Comparison of ENCODE assay signal across 1 cellular context in the genomic region with DNA sequence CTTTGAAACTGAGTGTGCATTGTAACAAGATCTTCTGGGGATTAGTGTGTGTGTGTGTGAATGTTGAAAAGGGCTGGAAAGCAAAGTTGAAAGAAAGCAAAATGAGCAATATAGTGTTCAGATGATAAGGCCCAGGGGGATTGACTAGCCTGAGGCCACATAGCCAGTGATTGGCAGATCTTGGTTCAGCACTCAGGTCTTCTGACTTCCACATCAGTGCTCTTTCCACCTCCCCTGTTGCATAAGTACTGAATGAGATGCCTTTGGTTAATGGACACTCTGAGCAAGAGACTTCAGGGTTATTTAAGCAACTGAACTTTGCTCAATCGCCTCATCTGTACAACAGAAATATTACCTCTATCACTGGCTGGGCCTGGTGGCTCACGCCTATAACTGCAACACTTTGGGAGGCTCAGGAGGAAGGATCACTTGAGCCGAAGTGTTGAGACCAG.
TF ChIP-seq lines count a peak whose summit lies in the region.

No MANE protein-coding gene starts in this region.

TF ChIP-seq in HepG2, 621 proteins besides CTCF, POLR2A, EP300 and RAD21 (continued from another document):
- TF ChIP-seq KDM5A (IDR thresholded peaks at IDR 0.05; ENCODE audit: borderline replicate concordance, low read length) (no peak), HNF4A (CRISPR knock-in tag; IDR thresholded peaks at IDR 0.05) (peak; percentile 73), YY1 (IDR thresholded peaks at IDR 0.05; ENCODE audit: insufficient read depth, insufficient replicate concordance, low read depth, low read length) (no peak), IKZF1 (IDR thresholded peaks at IDR 0.05) (no peak), CEBPB (IDR thresholded peaks at IDR 0.05; ENCODE audit: borderline replicate concordance, low read depth, low read length) (peak; percentile 57; the same call in 1 of the 2 replicates), SAP130 (CRISPR knock-in tag; IDR thresholded peaks at IDR 0.05; ENCODE audit: low read depth) (0 out of 2 replicates have a peak, but pooled peaks have one; percentile 13), CEBPG (CRISPR knock-in tag; IDR thresholded peaks at IDR 0.05) (peak; percentile 77), MIXL1 (CRISPR knock-in tag; IDR thresholded peaks at IDR 0.05) (0 out of 2 replicates have a peak, but pooled peaks have one; percentile 19), MAFF (IDR thresholded peaks at IDR 0.05; ENCODE audit: low read depth, low read length) (no peak), SOX6 (IDR thresholded peaks at IDR 0.05) (no peak), SOX6 (CRISPR knock-in tag; IDR thresholded peaks at IDR 0.05) (peak; percentile 23; the same call in 1 of the 2 replicates), ZNF547 (CRISPR knock-in tag; IDR thresholded peaks at IDR 0.05) (no peak), ZNF12 (CRISPR knock-in tag; IDR thresholded peaks at IDR 0.05) (0 out of 2 replicates have a peak, but pooled peaks have one; percentile 40), MLLT10 (CRISPR knock-in tag; IDR thresholded peaks at IDR 0.05) (no peak), ZNF20 (CRISPR knock-in tag; IDR thresholded peaks at IDR 0.05) (no peak), ZFP62 (CRISPR knock-in tag; IDR thresholded peaks at IDR 0.05) (no peak), REPIN1 (CRISPR knock-in tag; IDR thresholded peaks at IDR 0.05; ENCODE audit: borderline replicate concordance, low read depth) (peak; percentile 15; the same call in 1 of the 2 replicates), ZNF770 (CRISPR knock-in tag; IDR thresholded peaks at IDR 0.05) (peak; percentile 80), ZNF609 (CRISPR knock-in tag; IDR thresholded peaks at IDR 0.05; ENCODE audit: borderline replicate concordance) (no peak), KAT8 (CRISPR knock-in tag; IDR thresholded peaks at IDR 0.05) (0 out of 2 replicates have a peak, but pooled peaks have one; percentile 13), POLR2AphosphoS2 (IDR thresholded peaks at IDR 0.05; ENCODE audit: low read depth, low read length) (no peak), HDAC2 (CRISPR knock-in tag; IDR thresholded peaks at IDR 0.05) (peak; percentile 42; the same call in 1 of the 2 replicates), FOXA1 (IDR thresholded peaks at IDR 0.05) (no peak), FOXA1 (CRISPR knock-in tag; IDR thresholded peaks at IDR 0.05) (no peak), RORA (CRISPR knock-in tag; IDR thresholded peaks at IDR 0.05) (no peak), SOX13 (IDR thresholded peaks at IDR 0.05) (no peak), SOX13 (CRISPR knock-in tag; conservative IDR thresholded peaks at IDR 0.05 in 1 of 2, IDR thresholded peaks at IDR 0.05 in 1 of 2) (0 out of 4 replicates have a peak, but pooled peaks of 1 of the 2 experiments have one; percentile 20), POGZ (CRISPR knock-in tag; IDR thresholded peaks at IDR 0.05) (no peak), RXRB (CRISPR knock-in tag; IDR thresholded peaks at IDR 0.05; ENCODE audit: borderline replicate concordance) (0 out of 2 replicates have a peak, but pooled peaks have one; percentile 15), SMC3 (IDR thresholded peaks at IDR 0.05; ENCODE audit: low read length) (peak; percentile 5; the same call in 1 of the 2 replicates)
- TF ChIP-seq, protein P1, sequence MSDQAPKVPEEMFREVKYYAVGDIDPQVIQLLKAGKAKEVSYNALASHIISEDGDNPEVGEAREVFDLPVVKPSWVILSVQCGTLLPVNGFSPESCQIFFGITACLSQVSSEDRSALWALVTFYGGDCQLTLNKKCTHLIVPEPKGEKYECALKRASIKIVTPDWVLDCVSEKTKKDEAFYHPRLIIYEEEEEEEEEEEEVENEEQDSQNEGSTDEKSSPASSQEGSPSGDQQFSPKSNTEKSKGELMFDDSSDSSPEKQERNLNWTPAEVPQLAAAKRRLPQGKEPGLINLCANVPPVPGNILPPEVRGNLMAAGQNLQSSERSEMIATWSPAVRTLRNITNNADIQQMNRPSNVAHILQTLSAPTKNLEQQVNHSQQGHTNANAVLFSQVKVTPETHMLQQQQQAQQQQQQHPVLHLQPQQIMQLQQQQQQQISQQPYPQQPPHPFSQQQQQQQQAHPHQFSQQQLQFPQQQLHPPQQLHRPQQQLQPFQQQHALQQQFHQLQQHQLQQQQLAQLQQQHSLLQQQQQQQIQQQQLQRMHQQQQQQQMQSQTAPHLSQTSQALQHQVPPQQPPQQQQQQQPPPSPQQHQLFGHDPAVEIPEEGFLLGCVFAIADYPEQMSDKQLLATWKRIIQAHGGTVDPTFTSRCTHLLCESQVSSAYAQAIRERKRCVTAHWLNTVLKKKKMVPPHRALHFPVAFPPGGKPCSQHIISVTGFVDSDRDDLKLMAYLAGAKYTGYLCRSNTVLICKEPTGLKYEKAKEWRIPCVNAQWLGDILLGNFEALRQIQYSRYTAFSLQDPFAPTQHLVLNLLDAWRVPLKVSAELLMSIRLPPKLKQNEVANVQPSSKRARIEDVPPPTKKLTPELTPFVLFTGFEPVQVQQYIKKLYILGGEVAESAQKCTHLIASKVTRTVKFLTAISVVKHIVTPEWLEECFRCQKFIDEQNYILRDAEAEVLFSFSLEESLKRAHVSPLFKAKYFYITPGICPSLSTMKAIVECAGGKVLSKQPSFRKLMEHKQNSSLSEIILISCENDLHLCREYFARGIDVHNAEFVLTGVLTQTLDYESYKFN (CRISPR knock-in tag; conservative IDR thresholded peaks at IDR 0.05), result peak; percentile 26; the same call in 1 of the 2 replicates
- TF ChIP-seq, protein P2, sequence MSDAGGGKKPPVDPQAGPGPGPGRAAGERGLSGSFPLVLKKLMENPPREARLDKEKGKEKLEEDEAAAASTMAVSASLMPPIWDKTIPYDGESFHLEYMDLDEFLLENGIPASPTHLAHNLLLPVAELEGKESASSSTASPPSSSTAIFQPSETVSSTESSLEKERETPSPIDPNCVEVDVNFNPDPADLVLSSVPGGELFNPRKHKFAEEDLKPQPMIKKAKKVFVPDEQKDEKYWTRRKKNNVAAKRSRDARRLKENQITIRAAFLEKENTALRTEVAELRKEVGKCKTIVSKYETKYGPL (CRISPR knock-in tag; IDR thresholded peaks at IDR 0.05), result peak; percentile 91
- TF ChIP-seq, protein P3, sequence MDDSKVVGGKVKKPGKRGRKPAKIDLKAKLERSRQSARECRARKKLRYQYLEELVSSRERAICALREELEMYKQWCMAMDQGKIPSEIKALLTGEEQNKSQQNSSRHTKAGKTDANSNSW (CRISPR knock-in tag; IDR thresholded peaks at IDR 0.05; ENCODE audit: borderline replicate concordance), result no peak
- TF ChIP-seq, protein P4, sequence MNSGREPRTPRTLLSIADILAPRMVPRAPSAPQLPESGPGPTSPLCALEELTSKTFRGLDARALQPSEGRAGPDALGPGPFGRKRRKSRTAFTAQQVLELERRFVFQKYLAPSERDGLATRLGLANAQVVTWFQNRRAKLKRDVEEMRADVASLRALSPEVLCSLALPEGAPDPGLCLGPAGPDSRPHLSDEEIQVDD (CRISPR knock-in tag; IDR thresholded peaks at IDR 0.05; ENCODE audit: borderline replicate concordance), result no peak
